1 cellular context compared by ENCODE assay signal in genomic region chr3:134880431-134880830, GRCh38.
TF ChIP-seq lines count a peak whose summit lies in the region.

No MANE protein-coding gene starts in this region.

TF ChIP-seq in HepG2, 621 proteins besides CTCF, POLR2A, EP300 and RAD21 (continued from another document):
- TF ChIP-seq, protein P1, sequence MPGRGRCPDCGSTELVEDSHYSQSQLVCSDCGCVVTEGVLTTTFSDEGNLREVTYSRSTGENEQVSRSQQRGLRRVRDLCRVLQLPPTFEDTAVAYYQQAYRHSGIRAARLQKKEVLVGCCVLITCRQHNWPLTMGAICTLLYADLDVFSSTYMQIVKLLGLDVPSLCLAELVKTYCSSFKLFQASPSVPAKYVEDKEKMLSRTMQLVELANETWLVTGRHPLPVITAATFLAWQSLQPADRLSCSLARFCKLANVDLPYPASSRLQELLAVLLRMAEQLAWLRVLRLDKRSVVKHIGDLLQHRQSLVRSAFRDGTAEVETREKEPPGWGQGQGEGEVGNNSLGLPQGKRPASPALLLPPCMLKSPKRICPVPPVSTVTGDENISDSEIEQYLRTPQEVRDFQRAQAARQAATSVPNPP (CRISPR knock-in tag; IDR thresholded peaks at IDR 0.05): no peak
- no peak for TF ChIP-seq ELF4 (CRISPR knock-in tag; IDR thresholded peaks at IDR 0.05; ENCODE audit: borderline replicate concordance)
- TF ChIP-seq TRIM24 (CRISPR knock-in tag; IDR thresholded peaks at IDR 0.05): no peak
- TF ChIP-seq, protein P2, sequence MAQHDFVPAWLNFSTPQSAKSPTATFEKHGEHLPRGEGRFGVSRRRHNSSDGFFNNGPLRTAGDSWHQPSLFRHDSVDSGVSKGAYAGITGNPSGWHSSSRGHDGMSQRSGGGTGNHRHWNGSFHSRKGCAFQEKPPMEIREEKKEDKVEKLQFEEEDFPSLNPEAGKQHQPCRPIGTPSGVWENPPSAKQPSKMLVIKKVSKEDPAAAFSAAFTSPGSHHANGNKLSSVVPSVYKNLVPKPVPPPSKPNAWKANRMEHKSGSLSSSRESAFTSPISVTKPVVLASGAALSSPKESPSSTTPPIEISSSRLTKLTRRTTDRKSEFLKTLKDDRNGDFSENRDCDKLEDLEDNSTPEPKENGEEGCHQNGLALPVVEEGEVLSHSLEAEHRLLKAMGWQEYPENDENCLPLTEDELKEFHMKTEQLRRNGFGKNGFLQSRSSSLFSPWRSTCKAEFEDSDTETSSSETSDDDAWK (CRISPR knock-in tag; IDR thresholded peaks at IDR 0.05): no peak
- TF ChIP-seq MXD4 (CRISPR knock-in tag; IDR thresholded peaks at IDR 0.05): no peak
- TF ChIP-seq, protein P3, sequence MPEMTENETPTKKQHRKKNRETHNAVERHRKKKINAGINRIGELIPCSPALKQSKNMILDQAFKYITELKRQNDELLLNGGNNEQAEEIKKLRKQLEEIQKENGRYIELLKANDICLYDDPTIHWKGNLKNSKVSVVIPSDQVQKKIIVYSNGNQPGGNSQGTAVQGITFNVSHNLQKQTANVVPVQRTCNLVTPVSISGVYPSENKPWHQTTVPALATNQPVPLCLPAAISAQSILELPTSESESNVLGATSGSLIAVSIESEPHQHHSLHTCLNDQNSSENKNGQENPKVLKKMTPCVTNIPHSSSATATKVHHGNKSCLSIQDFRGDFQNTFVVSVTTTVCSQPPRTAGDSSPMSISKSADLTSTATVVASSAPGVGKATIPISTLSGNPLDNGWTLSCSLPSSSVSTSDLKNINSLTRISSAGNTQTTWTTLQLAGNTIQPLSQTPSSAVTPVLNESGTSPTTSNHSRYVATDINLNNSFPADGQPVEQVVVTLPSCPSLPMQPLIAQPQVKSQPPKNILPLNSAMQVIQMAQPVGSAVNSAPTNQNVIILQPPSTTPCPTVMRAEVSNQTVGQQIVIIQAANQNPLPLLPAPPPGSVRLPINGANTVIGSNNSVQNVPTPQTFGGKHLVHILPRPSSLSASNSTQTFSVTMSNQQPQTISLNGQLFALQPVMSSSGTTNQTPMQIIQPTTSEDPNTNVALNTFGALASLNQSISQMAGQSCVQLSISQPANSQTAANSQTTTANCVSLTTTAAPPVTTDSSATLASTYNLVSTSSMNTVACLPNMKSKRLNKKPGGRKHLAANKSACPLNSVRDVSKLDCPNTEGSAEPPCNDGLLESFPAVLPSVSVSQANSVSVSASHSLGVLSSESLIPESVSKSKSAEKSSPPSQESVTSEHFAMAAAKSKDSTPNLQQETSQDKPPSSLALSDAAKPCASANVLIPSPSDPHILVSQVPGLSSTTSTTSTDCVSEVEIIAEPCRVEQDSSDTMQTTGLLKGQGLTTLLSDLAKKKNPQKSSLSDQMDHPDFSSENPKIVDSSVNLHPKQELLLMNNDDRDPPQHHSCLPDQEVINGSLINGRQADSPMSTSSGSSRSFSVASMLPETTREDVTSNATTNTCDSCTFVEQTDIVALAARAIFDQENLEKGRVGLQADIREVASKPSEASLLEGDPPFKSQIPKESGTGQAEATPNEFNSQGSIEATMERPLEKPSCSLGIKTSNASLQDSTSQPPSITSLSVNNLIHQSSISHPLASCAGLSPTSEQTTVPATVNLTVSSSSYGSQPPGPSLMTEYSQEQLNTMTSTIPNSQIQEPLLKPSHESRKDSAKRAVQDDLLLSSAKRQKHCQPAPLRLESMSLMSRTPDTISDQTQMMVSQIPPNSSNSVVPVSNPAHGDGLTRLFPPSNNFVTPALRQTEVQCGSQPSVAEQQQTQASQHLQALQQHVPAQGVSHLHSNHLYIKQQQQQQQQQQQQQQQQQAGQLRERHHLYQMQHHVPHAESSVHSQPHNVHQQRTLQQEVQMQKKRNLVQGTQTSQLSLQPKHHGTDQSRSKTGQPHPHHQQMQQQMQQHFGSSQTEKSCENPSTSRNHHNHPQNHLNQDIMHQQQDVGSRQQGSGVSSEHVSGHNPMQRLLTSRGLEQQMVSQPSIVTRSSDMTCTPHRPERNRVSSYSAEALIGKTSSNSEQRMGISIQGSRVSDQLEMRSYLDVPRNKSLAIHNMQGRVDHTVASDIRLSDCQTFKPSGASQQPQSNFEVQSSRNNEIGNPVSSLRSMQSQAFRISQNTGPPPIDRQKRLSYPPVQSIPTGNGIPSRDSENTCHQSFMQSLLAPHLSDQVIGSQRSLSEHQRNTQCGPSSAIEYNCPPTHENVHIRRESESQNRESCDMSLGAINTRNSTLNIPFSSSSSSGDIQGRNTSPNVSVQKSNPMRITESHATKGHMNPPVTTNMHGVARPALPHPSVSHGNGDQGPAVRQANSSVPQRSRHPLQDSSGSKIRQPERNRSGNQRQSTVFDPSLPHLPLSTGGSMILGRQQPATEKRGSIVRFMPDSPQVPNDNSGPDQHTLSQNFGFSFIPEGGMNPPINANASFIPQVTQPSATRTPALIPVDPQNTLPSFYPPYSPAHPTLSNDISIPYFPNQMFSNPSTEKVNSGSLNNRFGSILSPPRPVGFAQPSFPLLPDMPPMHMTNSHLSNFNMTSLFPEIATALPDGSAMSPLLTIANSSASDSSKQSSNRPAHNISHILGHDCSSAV (CRISPR knock-in tag; IDR thresholded peaks at IDR 0.05; ENCODE audit: borderline replicate concordance): no peak
- no peak for TF ChIP-seq CEBPB (IDR thresholded peaks at IDR 0.05; ENCODE audit: borderline replicate concordance, low read depth, low read length)
- no peak for TF ChIP-seq TCF7L2 (IDR thresholded peaks at IDR 0.05; ENCODE audit: low read depth, low read length)
- TF ChIP-seq TBP (CRISPR knock-in tag; IDR thresholded peaks at IDR 0.05): no peak
- no peak for TF ChIP-seq ZNF768 (CRISPR knock-in tag; IDR thresholded peaks at IDR 0.05)
- no peak for TF ChIP-seq ZZZ3 (CRISPR knock-in tag; IDR thresholded peaks at IDR 0.05; ENCODE audit: borderline replicate concordance)
- TF ChIP-seq AGO2 (optimal IDR thresholded peaks at IDR 0.05; ENCODE audit: low read depth, low read length): no peak
- no peak for TF ChIP-seq SUZ12 (IDR thresholded peaks at IDR 0.05; ENCODE audit: low read depth, low read length)
- no peak for TF ChIP-seq ZNF564 (CRISPR knock-in tag; IDR thresholded peaks at IDR 0.05)
